In the genomic region with DNA sequence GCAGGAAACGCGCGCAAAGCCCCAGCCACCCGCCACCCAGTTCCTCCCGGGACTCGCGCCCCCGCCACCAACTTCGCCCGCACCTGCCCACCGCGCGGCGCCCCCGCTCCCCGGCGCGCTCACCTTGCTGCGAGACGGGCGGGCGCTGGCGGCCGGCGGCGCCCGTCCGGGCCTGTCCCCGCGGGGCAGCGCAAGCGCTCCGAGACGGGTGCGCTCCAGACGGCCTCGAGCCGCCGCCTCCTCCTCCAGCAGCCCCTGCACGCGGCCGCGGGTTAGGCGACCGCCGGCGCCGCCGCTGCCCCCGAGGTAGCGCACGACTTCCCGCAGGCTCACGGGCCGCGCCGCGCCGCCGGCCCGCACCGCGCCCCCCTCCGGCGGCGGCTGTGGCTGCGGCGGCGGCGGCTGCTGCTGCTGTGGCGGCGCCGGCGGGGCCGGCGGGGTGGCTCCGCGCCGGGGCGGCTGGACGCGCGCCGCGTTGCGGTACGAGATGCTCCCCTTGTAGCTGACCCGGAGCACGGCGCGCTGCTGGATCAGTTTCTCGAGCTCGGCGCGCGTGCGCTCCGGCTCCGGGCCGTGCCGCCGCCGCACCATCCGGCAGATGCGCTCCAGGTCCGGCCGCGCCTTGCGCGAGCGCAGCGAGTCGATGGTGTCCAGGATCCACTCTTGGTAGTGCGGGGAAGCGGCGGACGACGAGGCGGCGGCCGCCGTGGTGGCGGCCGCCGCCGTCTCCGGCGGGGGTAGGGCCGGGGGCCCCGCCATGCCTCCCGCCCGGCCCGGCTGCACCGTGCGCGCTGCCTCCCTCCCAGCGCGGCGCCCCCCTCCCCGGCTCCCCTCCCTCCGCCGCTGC, we compare ENCODE assay signal across 8 cellular contexts. TPM values are rescaled to one million over a fixed set of nuclear protein-coding genes. Genes with fewer than 3 reads are reported as not detected.
DNase-seq lines count a peak whose midpoint lies in the region; ATAC-seq, FAIRE-seq and TF ChIP-seq lines count a peak whose summit lies in the region.

No MANE protein-coding gene starts in this region.

- peaks cover 11% of the 10 kb centered on the region for H3K23me2 ChIP-seq in H1 (ENCODE audit: low read depth, low read length)

- H3K36me3 ChIP-seq in H1 (ENCODE audit: control insufficient read depth in 2 of 4, insufficient read depth in 4 of 4, low read length in 3 of 4), result peaks cover 0 to 13% (median 4%) of the 10 kb centered on the region in 4 experiments; a peak in 3 of 8 replicates
- H3K36me3 ChIP-seq in mesodermal cell (ENCODE audit: control insufficient read depth, insufficient read depth, low read length), result peaks cover 31% of the 10 kb centered on the region

- H4K20me1 ChIP-seq in H1 (replicated peaks in 1 of 2; ENCODE audit: control insufficient read depth in 1 of 2, insufficient read depth in 2 of 2, low read length in 2 of 2), result peaks cover 4 to 8% of the 10 kb centered on the region in 2 experiments

- TF ChIP-seq POLR2A in A549 (IDR thresholded peaks at IDR 0.05; ENCODE audit: low read length) (no peak), GM12892 (IDR thresholded peaks at IDR 0.05; ENCODE audit: low read depth, low read length) (no peak), H1 (IDR thresholded peaks at IDR 0.05; ENCODE audit: control extremely low read depth in 1 of 2, low read depth in 2 of 2, low read length in 2 of 2) (no peak)

- H4K5ac ChIP-seq in H1 (ENCODE audit: insufficient read length, low read depth, low read length), result no peak overlapping the region

- no peak overlapping the region; the same call in 1 of the 2 replicates for H3K18ac ChIP-seq in H1 (ENCODE audit: extremely low read depth, low read length)

- peak overlapping the region; percentile 87 for H3K4me3 ChIP-seq in A549
- peak overlapping the region; percentile 42 to 78 (median 60) for H3K4me3 ChIP-seq in H1 (ENCODE audit: extremely low read depth in 1 of 4, insufficient read depth in 2 of 4, low read depth in 3 of 4, low read length in 4 of 4)
- peak overlapping the region; percentile 50 for H3K4me3 ChIP-seq in mesodermal cell (ENCODE audit: extremely low read depth, insufficient read depth, low read length, poor library complexity, severe bottlenecking)

- H3K27ac ChIP-seq in A549 (peak overlapping the region; percentile 99), H1 (ENCODE audit: low read depth, low read length) (no peak overlapping the region), mesodermal cell (ENCODE audit: low read depth, low read length, severe bottlenecking) (peak overlapping the region; percentile 75), substantia nigra (ENCODE audit: low read depth, low read length, poor library complexity, severe bottlenecking) (peak overlapping the region; percentile 82)

- H3K23ac ChIP-seq in H1 (ENCODE audit: insufficient read length), result no peak overlapping the region

- no peak overlapping the region for H3K4ac ChIP-seq in H1 (replicated peaks; ENCODE audit: insufficient read length, low read depth, low read length)

- no peak overlapping the region for H3K14ac ChIP-seq in H1 (ENCODE audit: insufficient read length)

- H2BK15ac ChIP-seq in H1 (ENCODE audit: low read length), result no peak overlapping the region

- TF ChIP-seq EP300 in A549 (IDR thresholded peaks at IDR 0.05), result no peak
- TF ChIP-seq EP300 in H1 (IDR thresholded peaks at IDR 0.05; ENCODE audit: borderline replicate concordance in 1 of 2, low read depth in 2 of 2, low read length in 2 of 2), result no peak

- DNase-seq in A549 (ENCODE audit: low read depth in 1 of 2, low spot score in 1 of 2), result peak in 1 of 2 experiments; percentile 69
- peak; percentile 53 for DNase-seq in GM12892 (ENCODE audit: insufficient read length)
- peak; percentile 51 for DNase-seq in LoVo (ENCODE audit: low spot score)
- DNase-seq in activated CD4-positive, alpha-beta T cell treated with anti-CD3 and anti-CD28 coated beads, Interleukin-2, amount 50 U/mL, for 4 hours, result peak; percentile 32
- peak in 1 of 2 experiments; percentile 62 for DNase-seq in H1 (ENCODE audit: low read depth in 1 of 2, low spot score in 2 of 2)
- peak in 16 of 49 donors; percentile 3 to 70 (median 37) for DNase-seq in substantia nigra (lab: John Stamatoyannopoulos, UW)
- no peak for DNase-seq in inferior parietal cortex (ENCODE audit: extremely low spot score)

- H4K8ac ChIP-seq in H1 (ENCODE audit: extremely low read depth, insufficient read depth, low read length), result peak overlapping the region; percentile 57; the same call in 1 of the 2 replicates

- FAIRE-seq in A549 (lab: Jason Lieb, UNC) (no peak), GM12892 (lab: Jason Lieb, UNC) (peak; percentile 84), H1 (lab: Jason Lieb, UNC) (no peak)

- POLR2A ChIA-PET in A549 (lab: Yijun Ruan, JAX) (interaction anchor here (0.7 kb wide), 1 partner anchor 472 kb away, joined by 3 read pairs; no protein-coding TSS in a partner anchor), H1 (lab: Charles Lee; ENCODE audit: partially characterized antibody) (interaction anchor here (1.0 to 1.1 kb wide), 2 partner anchors 24 to 264 kb away, joined by 3 read pairs; no protein-coding TSS in a partner anchor)

- H2BK20ac ChIP-seq in H1 (ENCODE audit: low read length), result no peak overlapping the region

- H2BK12ac ChIP-seq in H1 (ENCODE audit: low read depth, low read length), result no peak overlapping the region

- no peak overlapping the region for H2AK5ac ChIP-seq in H1 (ENCODE audit: low read depth, low read length)

- no peak overlapping the region for H2AFZ ChIP-seq in H1 (ENCODE audit: low read length)

- WGBS in A549 (ENCODE audit: missing lambda C conversion rate), result no CpG with 5 or more reads among the region's 142 CpGs
- WGBS in H1 (ENCODE audit: extremely low coverage in 1 of 2, insufficient coverage in 1 of 2, insufficient read length in 1 of 2, insufficient replicate concordance in 2 of 2, low coverage in 1 of 2, low lambda C conversion rate in 2 of 2, missing lambda C conversion rate in 1 of 2), 2 experiments, result 0% methylated on average over 45 of the region's 142 CpGs; no CpG with 5 or more reads in 1 of the 2 experiments
- WGBS in mesodermal cell (ENCODE audit: insufficient coverage in 2 of 2), 2 experiments, result 0% methylated on average over 52 to 103 of the region's 142 CpGs

- H3K9me3 ChIP-seq in A549 (peaks cover 11% of the 10 kb centered on the region), H1 (ENCODE audit: insufficient read depth in 2 of 2, low read depth in 1 of 2, low read length in 1 of 2) (peaks cover 8% of the 10 kb centered on the region in 2 experiments; a peak in 3 of 4 replicates), mesodermal cell (ENCODE audit: control insufficient read depth, low read length) (peaks cover 14% of the 10 kb centered on the region)

- no peak overlapping the region for H2BK5ac ChIP-seq in H1 (ENCODE audit: low read depth, low read length)

- H3K4me2 ChIP-seq in A549, result peak overlapping the region; percentile 76
- H3K4me2 ChIP-seq in H1 (ENCODE audit: insufficient read depth in 1 of 2, low read depth in 2 of 2, low read length in 2 of 2), result peak overlapping the region; percentile 65 to 74

- H3K4me1 ChIP-seq in A549 (0 out of 3 replicates have a peak, but pooled peaks cover 4% of the 10 kb centered on the region), H1 (replicated peaks in 1 of 4; ENCODE audit: control insufficient read depth in 3 of 4, insufficient read depth in 4 of 4, low read length in 3 of 4) (peaks cover 3 to 5% (median 4%) of the 10 kb centered on the region in 4 experiments), mesodermal cell (ENCODE audit: control insufficient read depth, insufficient read depth, low read length, poor library complexity, severe bottlenecking) (peaks cover 6% of the 10 kb centered on the region)

- H2BK120ac ChIP-seq in H1 (replicated peaks; ENCODE audit: low read depth, low read length), result no peak overlapping the region

- H3K79me1 ChIP-seq in H1 (ENCODE audit: low read depth, low read length), result no peaks in the 10 kb centered on the region

- H3K56ac ChIP-seq in H1 (replicated peaks; ENCODE audit: insufficient read length, low read depth, low read length), result no peak overlapping the region

- H4K91ac ChIP-seq in H1 (replicated peaks; ENCODE audit: insufficient read length, low read length), result no peak overlapping the region

- peak; percentile 30 to 54; a peak in 5 of 6 replicates for ATAC-seq in A549

- peaks cover 0 to 6% (median 2%) of the 10 kb centered on the region in 4 experiments; a peak in 4 of 7 replicates for H3K27me3 ChIP-seq in H1 (replicated peaks in 1 of 4; ENCODE audit: control insufficient read depth in 3 of 4, extremely low read depth in 1 of 4, insufficient read depth in 3 of 4, low read length in 3 of 4)

- TF ChIP-seq CTCF in A549 (IDR thresholded peaks at IDR 0.05) (no peak; the same call in 1 of the 3 replicates), H1 (IDR thresholded peaks at IDR 0.05; ENCODE audit: control extremely low read depth in 1 of 3, insufficient read depth in 1 of 3, low read depth in 1 of 3, low read length in 3 of 3) (peak in 1 of 3 experiments; percentile 35; a peak in 2 of 4 replicates)

- no peak overlapping the region; a peak in 2 of 7 replicates for H3K9ac ChIP-seq in H1 (replicated peaks in 1 of 4; ENCODE audit: extremely low read depth in 1 of 4, low read depth in 3 of 4, low read length in 3 of 4)

- H3K79me2 ChIP-seq in H1 (ENCODE audit: control insufficient read depth in 1 of 2, insufficient read depth in 2 of 2, low read length in 2 of 2), result no peaks in the 10 kb centered on the region

- CTCF ChIA-PET in A549 (lab: Yijun Ruan, JAX), result interaction anchor here (0.6 to 1.0 kb wide), 5 partner anchors 12 to 112 kb away, joined by 3 to 4 read pairs (median 3); no protein-coding TSS in a partner anchor
- CTCF ChIA-PET in H1 (lab: Charles Lee; ENCODE audit: partially characterized antibody), result interaction anchor here (1.0 to 1.1 kb wide), 3 partner anchors 16 to 292 kb away, joined by 4 read pairs; no protein-coding TSS in a partner anchor

- no peak for TF ChIP-seq RAD21 in A549 (conservative IDR thresholded peaks at IDR 0.05 in 1 of 2, IDR thresholded peaks at IDR 0.05 in 1 of 2)
- TF ChIP-seq RAD21 in H1 (IDR thresholded peaks at IDR 0.05 in 1 of 2, conservative IDR thresholded peaks at IDR 0.05 in 1 of 2; ENCODE audit: low read depth in 2 of 2, low read length in 2 of 2), result no peak

RNA-seq across cellular contexts. Expression of a gene that starts 0.7 kb away (rescaled TPM):
- polyA plus RNA-seq in A549 (2011; rRNA removed), result 7.7 and 8.4 TPM in 2 replicates
- polyA plus RNA-seq in A549 (2012; cell fraction: cytosol; rRNA removed), result 24.3 and 27.6 TPM in 2 replicates
- 30.5 and 32.3 TPM in 2 replicates for polyA plus RNA-seq in A549 (2012; cell fraction: nucleus; rRNA removed)
- 26.9 to 30.8 TPM (median 28.9 TPM) in 3 replicates for polyA plus RNA-seq in A549 (2017; fragmentation: RNase III; extraction: RNeasy Plus Mini Kit Qiagen cat#74134 plus additional on column Dnase treatment)
- polyA minus RNA-seq in A549 (2011; rRNA and poly(A)+ RNA removed), result 6.9 and 9.4 TPM in 2 replicates
- polyA plus RNA-seq in GM12892 (2012; ENCODE audit: missing spikeins), result 24.1 TPM
- 95.7 and 100 TPM in 2 replicates for total RNA-seq in H1 (2021; fragmentation: NEBNext Ultra II Directional; extraction: Animal tissue kit (Norgen Biotek cat#: 25700))
- polyA plus RNA-seq in H1 (2011; rRNA removed), result 40.0 and 52.4 TPM in 2 replicates
- 48.4 TPM for polyA plus RNA-seq in H1 (2011; cell fraction: cytosol; rRNA removed)
- polyA plus RNA-seq in H1 (2011; cell fraction: nucleus; rRNA removed), result 118 TPM
- 53.3 to 76.4 TPM (median 71.1 TPM) in 4 replicates for polyA plus RNA-seq in H1 (2012, experiment 1 of 2)
- 74.0 TPM for polyA plus RNA-seq in H1 (2012, experiment 2 of 2)
- polyA plus RNA-seq in H1 (2013, experiment 1 of 2), result 83.6 TPM
- 81.7 TPM for polyA plus RNA-seq in H1 (2013, experiment 2 of 2)
- polyA minus RNA-seq in H1 (2011; rRNA and poly(A)+ RNA removed), result 7.6 and 10.5 TPM in 2 replicates
- 26.8 TPM for polyA minus RNA-seq in H1 (2011; cell fraction: cytosol; rRNA and poly(A)+ RNA removed)
- 18.2 TPM for polyA minus RNA-seq in H1 (2011; cell fraction: nucleus; rRNA and poly(A)+ RNA removed)
- 53.9 TPM for polyA plus RNA-seq in mesodermal cell (2013, experiment 1 of 2)
- polyA plus RNA-seq in mesodermal cell (2013, experiment 2 of 2), result 55.3 TPM

RNA-seq across cellular contexts. Expression of a gene that starts 4.3 kb away (rescaled TPM):
- polyA plus RNA-seq in A549 (2011; rRNA removed), result not detected in 2 replicates
- polyA plus RNA-seq in A549 (2012; cell fraction: cytosol; rRNA removed), result not detected in 2 replicates
- polyA plus RNA-seq in A549 (2012; cell fraction: nucleus; rRNA removed), result not detected in 2 replicates
- polyA plus RNA-seq in A549 (2017; fragmentation: RNase III; extraction: RNeasy Plus Mini Kit Qiagen cat#74134 plus additional on column Dnase treatment), result not detected in 3 replicates
- not detected in 2 replicates for polyA minus RNA-seq in A549 (2011; rRNA and poly(A)+ RNA removed)
- not detected for polyA plus RNA-seq in GM12892 (2012; ENCODE audit: missing spikeins)
- 0.52 TPM in 1 of 2 replicates, not detected in the other for total RNA-seq in H1 (2021; fragmentation: NEBNext Ultra II Directional; extraction: Animal tissue kit (Norgen Biotek cat#: 25700))
- polyA plus RNA-seq in H1 (2011; rRNA removed), result 0.12 and 0.25 TPM in 2 replicates
- polyA plus RNA-seq in H1 (2011; cell fraction: cytosol; rRNA removed), result 0.23 TPM
- polyA plus RNA-seq in H1 (2011; cell fraction: nucleus; rRNA removed), result 0.37 TPM
- polyA plus RNA-seq in H1 (2012, experiment 1 of 2), result not detected in 4 replicates
- 0.46 TPM for polyA plus RNA-seq in H1 (2012, experiment 2 of 2)
- 0.04 TPM for polyA plus RNA-seq in H1 (2013, experiment 1 of 2)
- polyA plus RNA-seq in H1 (2013, experiment 2 of 2), result 0.11 TPM
- 0.19 and 0.37 TPM in 2 replicates for polyA minus RNA-seq in H1 (2011; rRNA and poly(A)+ RNA removed)
- not detected for polyA minus RNA-seq in H1 (2011; cell fraction: cytosol; rRNA and poly(A)+ RNA removed)
- polyA minus RNA-seq in H1 (2011; cell fraction: nucleus; rRNA and poly(A)+ RNA removed), result not detected
- not detected for polyA plus RNA-seq in mesodermal cell (2013, experiment 1 of 2)
- polyA plus RNA-seq in mesodermal cell (2013, experiment 2 of 2), result not detected

RNA-seq across cellular contexts. Expression of a gene that starts 17.3 kb away (rescaled TPM):
- polyA plus RNA-seq in A549 (2011; rRNA removed), result 1.3 and 1.9 TPM in 2 replicates
- polyA plus RNA-seq in A549 (2012; cell fraction: cytosol; rRNA removed), result 3.9 and 4.1 TPM in 2 replicates
- 2.6 and 3.8 TPM in 2 replicates for polyA plus RNA-seq in A549 (2012; cell fraction: nucleus; rRNA removed)
- polyA plus RNA-seq in A549 (2017; fragmentation: RNase III; extraction: RNeasy Plus Mini Kit Qiagen cat#74134 plus additional on column Dnase treatment), result 2.1 to 2.8 TPM (median 2.3 TPM) in 3 replicates
- polyA minus RNA-seq in A549 (2011; rRNA and poly(A)+ RNA removed), result 0.12 and 0.29 TPM in 2 replicates
- polyA plus RNA-seq in GM12892 (2012; ENCODE audit: missing spikeins), result 0.64 TPM
- 0.92 and 1.4 TPM in 2 replicates for total RNA-seq in H1 (2021; fragmentation: NEBNext Ultra II Directional; extraction: Animal tissue kit (Norgen Biotek cat#: 25700))
- polyA plus RNA-seq in H1 (2011; rRNA removed), result 0.74 and 0.96 TPM in 2 replicates
- polyA plus RNA-seq in H1 (2011; cell fraction: cytosol; rRNA removed), result 1.3 TPM
- polyA plus RNA-seq in H1 (2011; cell fraction: nucleus; rRNA removed), result 2.1 TPM
- 1.2 to 2.2 TPM (median 1.6 TPM) in 4 replicates for polyA plus RNA-seq in H1 (2012, experiment 1 of 2)
- polyA plus RNA-seq in H1 (2012, experiment 2 of 2), result 0.89 TPM
- polyA plus RNA-seq in H1 (2013, experiment 1 of 2), result 1.3 TPM
- polyA plus RNA-seq in H1 (2013, experiment 2 of 2), result 1.2 TPM
- polyA minus RNA-seq in H1 (2011; rRNA and poly(A)+ RNA removed), result 0.10 and 0.16 TPM in 2 replicates
- not detected for polyA minus RNA-seq in H1 (2011; cell fraction: cytosol; rRNA and poly(A)+ RNA removed)
- polyA minus RNA-seq in H1 (2011; cell fraction: nucleus; rRNA and poly(A)+ RNA removed), result 0.80 TPM
- 1.6 TPM for polyA plus RNA-seq in mesodermal cell (2013, experiment 1 of 2)
- polyA plus RNA-seq in mesodermal cell (2013, experiment 2 of 2), result 2.3 TPM

RNA-seq across cellular contexts. Expression of a gene that starts 27.7 kb away (rescaled TPM):
- polyA plus RNA-seq in A549 (2011; rRNA removed), result 10.0 and 12.0 TPM in 2 replicates
- polyA plus RNA-seq in A549 (2012; cell fraction: cytosol; rRNA removed), result 38.9 and 48.9 TPM in 2 replicates
- polyA plus RNA-seq in A549 (2012; cell fraction: nucleus; rRNA removed), result 28.2 and 29.9 TPM in 2 replicates
- polyA plus RNA-seq in A549 (2017; fragmentation: RNase III; extraction: RNeasy Plus Mini Kit Qiagen cat#74134 plus additional on column Dnase treatment), result 40.9 to 46.2 TPM (median 41.1 TPM) in 3 replicates
- polyA minus RNA-seq in A549 (2011; rRNA and poly(A)+ RNA removed), result 13.2 and 16.0 TPM in 2 replicates
- polyA plus RNA-seq in GM12892 (2012; ENCODE audit: missing spikeins), result 35.1 TPM
- 48.2 and 52.8 TPM in 2 replicates for total RNA-seq in H1 (2021; fragmentation: NEBNext Ultra II Directional; extraction: Animal tissue kit (Norgen Biotek cat#: 25700))
- polyA plus RNA-seq in H1 (2011; rRNA removed), result 14.2 and 22.4 TPM in 2 replicates
- 17.2 TPM for polyA plus RNA-seq in H1 (2011; cell fraction: cytosol; rRNA removed)
- 22.5 TPM for polyA plus RNA-seq in H1 (2011; cell fraction: nucleus; rRNA removed)
- 39.6 to 48.7 TPM (median 46.6 TPM) in 4 replicates for polyA plus RNA-seq in H1 (2012, experiment 1 of 2)
- polyA plus RNA-seq in H1 (2012, experiment 2 of 2), result 44.8 TPM
- polyA plus RNA-seq in H1 (2013, experiment 1 of 2), result 37.2 TPM
- polyA plus RNA-seq in H1 (2013, experiment 2 of 2), result 37.9 TPM
- 15.4 and 30.5 TPM in 2 replicates for polyA minus RNA-seq in H1 (2011; rRNA and poly(A)+ RNA removed)
- polyA minus RNA-seq in H1 (2011; cell fraction: cytosol; rRNA and poly(A)+ RNA removed), result 10.6 TPM
- 12.3 TPM for polyA minus RNA-seq in H1 (2011; cell fraction: nucleus; rRNA and poly(A)+ RNA removed)
- polyA plus RNA-seq in mesodermal cell (2013, experiment 1 of 2), result 72.9 TPM
- 68.4 TPM for polyA plus RNA-seq in mesodermal cell (2013, experiment 2 of 2)

RNA-seq across cellular contexts. Expression of a gene that starts 28.0 kb away (rescaled TPM):
- 0.73 and 0.96 TPM in 2 replicates for polyA plus RNA-seq in A549 (2011; rRNA removed)
- 2.3 and 2.6 TPM in 2 replicates for polyA plus RNA-seq in A549 (2012; cell fraction: cytosol; rRNA removed)
- 2.0 and 2.4 TPM in 2 replicates for polyA plus RNA-seq in A549 (2012; cell fraction: nucleus; rRNA removed)
- polyA plus RNA-seq in A549 (2017; fragmentation: RNase III; extraction: RNeasy Plus Mini Kit Qiagen cat#74134 plus additional on column Dnase treatment), result 7.9 to 12.1 TPM (median 10.2 TPM) in 3 replicates
- 0.92 TPM in 1 of 2 replicates, not detected in the other for polyA minus RNA-seq in A549 (2011; rRNA and poly(A)+ RNA removed)
- polyA plus RNA-seq in GM12892 (2012; ENCODE audit: missing spikeins), result not detected
- 31.3 and 33.1 TPM in 2 replicates for total RNA-seq in H1 (2021; fragmentation: NEBNext Ultra II Directional; extraction: Animal tissue kit (Norgen Biotek cat#: 25700))
- polyA plus RNA-seq in H1 (2011; rRNA removed), result 5.8 and 12.1 TPM in 2 replicates
- 21.0 TPM for polyA plus RNA-seq in H1 (2011; cell fraction: cytosol; rRNA removed)
- 11.7 TPM for polyA plus RNA-seq in H1 (2011; cell fraction: nucleus; rRNA removed)
- polyA plus RNA-seq in H1 (2012, experiment 1 of 2), result 26.0 to 38.6 TPM (median 32.7 TPM) in 4 replicates
- 10.6 TPM for polyA plus RNA-seq in H1 (2012, experiment 2 of 2)
- 18.2 TPM for polyA plus RNA-seq in H1 (2013, experiment 1 of 2)
- polyA plus RNA-seq in H1 (2013, experiment 2 of 2), result 18.3 TPM
- 3.2 and 3.3 TPM in 2 replicates for polyA minus RNA-seq in H1 (2011; rRNA and poly(A)+ RNA removed)
- polyA minus RNA-seq in H1 (2011; cell fraction: cytosol; rRNA and poly(A)+ RNA removed), result 6.1 TPM
- 4.0 TPM for polyA minus RNA-seq in H1 (2011; cell fraction: nucleus; rRNA and poly(A)+ RNA removed)
- 8.3 TPM for polyA plus RNA-seq in mesodermal cell (2013, experiment 1 of 2)
- 5.8 TPM for polyA plus RNA-seq in mesodermal cell (2013, experiment 2 of 2)
